In the genomic region with DNA sequence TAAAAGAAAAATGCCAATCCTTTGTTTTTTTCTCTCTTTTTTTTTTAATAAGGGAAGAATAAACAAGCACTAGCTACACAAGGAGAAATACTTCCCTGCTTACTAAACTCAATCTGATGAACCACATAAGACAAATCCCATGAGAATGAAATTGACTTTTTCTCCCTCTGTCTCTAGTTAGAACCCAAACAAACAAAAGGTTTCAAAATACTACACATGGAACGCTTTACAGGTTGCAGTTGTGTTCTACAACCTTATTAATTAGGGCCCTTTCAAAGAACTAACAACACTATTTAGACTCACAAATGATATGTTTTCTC, we compare ENCODE assay signal across 7 cellular contexts.
DNase-seq lines count a peak whose midpoint lies in the region; ATAC-seq and TF ChIP-seq lines count a peak whose summit lies in the region.

No MANE protein-coding gene starts in this region.

- H3K27me3 Mint-ChIP-seq in GM23338 (ENCODE audit: insufficient read depth, low read depth, poor library complexity) (peaks cover 20% of the 10 kb centered on the region), T-cell (peaks cover 28 to 29% of the 10 kb centered on the region in 2 donors), glutamatergic neuron (ENCODE audit: unreplicated experiment) (peaks cover 1% of the 10 kb centered on the region)

- no peaks in the 10 kb centered on the region for H3K9me3 ChIP-seq in skeletal muscle satellite cell (replicated peaks; ENCODE audit: low read length)

- H3K4me3 ChIP-seq in GM23338, result peak overlapping the region; percentile 68
- peak overlapping the region; percentile 71 for H3K4me3 ChIP-seq in skeletal muscle satellite cell (ENCODE audit: low read length)

- H3K27ac ChIP-seq in GM23338 (ENCODE audit: low read depth), result no peak overlapping the region

- H3K4me1 Mint-ChIP-seq in GM23338 (peaks cover 17% of the 10 kb centered on the region), T-cell (peaks cover 11 to 12% (median 11%) of the 10 kb centered on the region in 3 donors), glutamatergic neuron (ENCODE audit: low read depth, unreplicated experiment) (peaks cover 23% of the 10 kb centered on the region)

- H3K27me3 ChIP-seq in GM23338 (ENCODE audit: insufficient read depth) (peaks cover 35% of the 10 kb centered on the region), skeletal muscle satellite cell (ENCODE audit: control insufficient read depth, insufficient read depth, low read length) (no peaks in the 10 kb centered on the region)

- H3K9ac ChIP-seq in skeletal muscle satellite cell (ENCODE audit: low read depth, low read length), result peak overlapping the region; percentile 77

- ATAC-seq in GM23338 (no peak), T-cell (replicated peaks in 1 of 4) (no peak)

- H3K9me3 Mint-ChIP-seq in GM23338, result no peaks in the 10 kb centered on the region
- no peaks in the 10 kb centered on the region for H3K9me3 Mint-ChIP-seq in T-cell
- H3K9me3 Mint-ChIP-seq in glutamatergic neuron (ENCODE audit: unreplicated experiment), result peaks cover 2% of the 10 kb centered on the region

- no peak overlapping the region for H3K27ac Mint-ChIP-seq in GM23338
- no peak overlapping the region for H3K27ac Mint-ChIP-seq in T-cell
- H3K27ac Mint-ChIP-seq in glutamatergic neuron (ENCODE audit: unreplicated experiment), result peak overlapping the region; percentile 19

- peak overlapping the region; percentile 75 for H3K4me3 Mint-ChIP-seq in GM23338
- peak overlapping the region; percentile 25 to 73 (median 66) for H3K4me3 Mint-ChIP-seq in T-cell
- peak overlapping the region; percentile 95 for H3K4me3 Mint-ChIP-seq in glutamatergic neuron (ENCODE audit: unreplicated experiment)

- H3K4me2 ChIP-seq in GM23338 (peak overlapping the region; percentile 96), skeletal muscle satellite cell (ENCODE audit: low read length) (peak overlapping the region; percentile 89)

- no peaks in the 10 kb centered on the region for H3K79me2 ChIP-seq in GM23338 (replicated peaks; ENCODE audit: insufficient read depth)

- DNase-seq in GM23338 (ENCODE audit: low spot score) (no peak), T-cell (no peak), glutamatergic neuron (no peak), medulla oblongata (ENCODE audit: extremely low spot score) (no peak), NCI-H446 treated with DMSO at 0.1 percent for 48 hours (lab: John Stamatoyannopoulos, UW) (no peak)
- no peak for DNase-seq in NK-92 treated with Interleukin-12 subunit alpha and Interleukin-12 subunit beta, amount 100 ng/mL, for 24 hours (lab: John Stamatoyannopoulos, UW)

- no peaks in the 10 kb centered on the region for H3K36me3 Mint-ChIP-seq in GM23338 (ENCODE audit: low read depth)
- no peaks in the 10 kb centered on the region for H3K36me3 Mint-ChIP-seq in T-cell
- no peaks in the 10 kb centered on the region for H3K36me3 Mint-ChIP-seq in glutamatergic neuron (ENCODE audit: unreplicated experiment)

- H3K4me1 ChIP-seq in GM23338 (ENCODE audit: insufficient read depth), result peaks cover 8% of the 10 kb centered on the region
- peaks cover 34% of the 10 kb centered on the region for H3K4me1 ChIP-seq in skeletal muscle satellite cell (ENCODE audit: control insufficient read depth, insufficient read depth, low read length)

- no peaks in the 10 kb centered on the region for H3K9me2 ChIP-seq in GM23338 (ENCODE audit: insufficient read depth)

- CTCF ChIA-PET in T-cell (lab: Charles Lee), result no interaction called here

- no peaks in the 10 kb centered on the region for H3F3A ChIP-seq in GM23338 (replicated peaks; ENCODE audit: low read depth)

- peak overlapping the region; percentile 99; the same call in 1 of the 2 replicates for H2AFZ ChIP-seq in GM23338

- no peaks in the 10 kb centered on the region for H4K20me1 ChIP-seq in GM23338 (replicated peaks; ENCODE audit: insufficient read depth)

- TF ChIP-seq CTCF in GM23338 (conservative IDR thresholded peaks at IDR 0.05; ENCODE audit: low read depth in 2 of 2) (no peak), glutamatergic neuron (IDR thresholded peaks at IDR 0.05; ENCODE audit: partially characterized antibody, unreplicated experiment) (no peak)

- POLR2A ChIA-PET in T-cell (lab: Charles Lee), result no interaction called here

- H3K36me3 ChIP-seq in GM23338 (ENCODE audit: insufficient read depth) (no peaks in the 10 kb centered on the region), skeletal muscle satellite cell (ENCODE audit: insufficient read depth, low read length) (no peaks in the 10 kb centered on the region)

TF ChIP-seq in GM23338, 12 proteins besides CTCF, POLR2A, EP300 and RAD21 (continues in another document):
- TF ChIP-seq ZNF114 (CRISPR knock-in tag; IDR thresholded peaks at IDR 0.05), result no peak
- no peak for TF ChIP-seq NANOG (IDR thresholded peaks at IDR 0.05; ENCODE audit: borderline replicate concordance)
- no peak for TF ChIP-seq POLR2AphosphoS5 (IDR thresholded peaks at IDR 0.05; ENCODE audit: low read depth)
- no peak for TF ChIP-seq REST (IDR thresholded peaks at IDR 0.05; ENCODE audit: unreplicated experiment)
- TF ChIP-seq JUNB (IDR thresholded peaks at IDR 0.05; ENCODE audit: unreplicated experiment), result no peak
